Comparison of ENCODE assay signal across 20 cellular contexts in genomic region chr1:6093061-6093460, GRCh38. TPM values are rescaled to one million over a fixed set of nuclear protein-coding genes. Genes with fewer than 3 reads are reported as not detected.
DNase-seq lines count a peak whose midpoint lies in the region; ATAC-seq and TF ChIP-seq lines count a peak whose summit lies in the region.
"Had no signal": no experiment of that assay in that cellular context is flagged by ENCODE, and none has a peak within 500 bp of the region (broad histone marks: within the 10 kb centered on the region; RNA-seq: fewer than 3 reads in every experiment).

No MANE protein-coding gene starts in this region.

- H3K9me3 Mint-ChIP-seq in glutamatergic neuron (ENCODE audit: unreplicated experiment), result peaks cover 8% of the 10 kb centered on the region
- no peaks in the 10 kb centered on the region for H3K9me3 Mint-ChIP-seq in stimulated activated effector memory CD8-positive, alpha-beta T cell treated with anti-CD3 and anti-CD28 coated beads, Interleukin-12 subunit alpha, Interleukin-12 subunit beta, amount 100 ng/mL, for 72 hours
- H3K9me3 Mint-ChIP-seq: CD8-positive, alpha-beta memory T cell; IgD-negative memory B cell had no signal

- no peak overlapping the region for H3K4me3 ChIP-seq in smooth muscle cell
- H3K4me3 ChIP-seq: SJCRH30 had no signal

- intact Hi-C loops in Right ventricle myocardium inferior (cut with DNase I) (no loop called here), left cardiac atrium (cut with DNase I) (no loop called here)

- H3K36me3 Mint-ChIP-seq in T-helper 17 cell (ENCODE audit: low read depth) (peaks cover 6% of the 10 kb centered on the region), glutamatergic neuron (ENCODE audit: unreplicated experiment) (peaks cover 4% of the 10 kb centered on the region)
- H3K36me3 Mint-ChIP-seq in stimulated activated effector memory CD8-positive, alpha-beta T cell treated with anti-CD3 and anti-CD28 coated beads, Interleukin-12 subunit alpha, Interleukin-12 subunit beta, amount 100 ng/mL, for 72 hours, result peaks cover 93% of the 10 kb centered on the region

- peak; percentile 25 for DNase-seq in Right ventricle myocardium inferior (ENCODE audit: missing footprints)
- DNase-seq in left cardiac atrium, result no peak
- no peak for DNase-seq in T-helper 17 cell
- peak; percentile 12 for DNase-seq in glutamatergic neuron
- DNase-seq in stimulated activated effector memory CD8-positive, alpha-beta T cell treated with anti-CD3 and anti-CD28 coated beads, Interleukin-12 subunit alpha, Interleukin-12 subunit beta, amount 100 ng/mL, for 72 hours (ENCODE audit: low spot score in 2 of 2), result no peak
- no peak for DNase-seq in smooth muscle cell (lab: John Stamatoyannopoulos, UW; ENCODE audit: unreplicated experiment)
- no peak for DNase-seq in NCI-H1092 treated with DMSO at 0.1 percent for 48 hours (lab: John Stamatoyannopoulos, UW)
- DNase-seq in C1 segment of cervical spinal cord (lab: John Stamatoyannopoulos, UW), result no peak
- DNase-seq: 8988T, Calu3, DMS153, Karpas-422, NCI-H1417, NCI-H1694 treated with DMSO at 0.1 percent for 48 hours, NCI-H2081 treated with DMSO at 0.1 percent for 48 hours, SJCRH30 had no signal

- H4K20me1 ChIP-seq in smooth muscle cell (ENCODE audit: low read depth), result no peaks in the 10 kb centered on the region

- no peaks in the 10 kb centered on the region for H3K36me3 ChIP-seq in smooth muscle cell (ENCODE audit: low read depth)
- H3K36me3 ChIP-seq: SJCRH30 had no signal

- 91% methylated on average over 11 of the region's 11 CpGs for WGBS in smooth muscle cell (ENCODE audit: low lambda C conversion rate)

- H2AFZ ChIP-seq in smooth muscle cell (ENCODE audit: low read depth), result no peak overlapping the region

- H3K27ac Mint-ChIP-seq in T-helper 17 cell, result peak overlapping the region; percentile 61
- H3K27ac Mint-ChIP-seq in glutamatergic neuron (ENCODE audit: unreplicated experiment), result no peak overlapping the region
- peak overlapping the region; percentile 50 for H3K27ac Mint-ChIP-seq in stimulated activated effector memory CD8-positive, alpha-beta T cell treated with anti-CD3 and anti-CD28 coated beads, Interleukin-12 subunit alpha, Interleukin-12 subunit beta, amount 100 ng/mL, for 72 hours

- H3K27me3 Mint-ChIP-seq in T-helper 17 cell (no peaks in the 10 kb centered on the region), glutamatergic neuron (ENCODE audit: unreplicated experiment) (no peaks in the 10 kb centered on the region)
- H3K27me3 Mint-ChIP-seq: CD8-positive, alpha-beta memory T cell; IgD-negative memory B cell had no signal

- H3K4me1 Mint-ChIP-seq in T-helper 17 cell (peaks cover 2% of the 10 kb centered on the region), glutamatergic neuron (ENCODE audit: low read depth, unreplicated experiment) (peaks cover 21% of the 10 kb centered on the region)
- H3K4me1 Mint-ChIP-seq in stimulated activated effector memory CD8-positive, alpha-beta T cell treated with anti-CD3 and anti-CD28 coated beads, Interleukin-12 subunit alpha, Interleukin-12 subunit beta, amount 100 ng/mL, for 72 hours, result peaks cover 8% of the 10 kb centered on the region

- no peak for ATAC-seq in Right ventricle myocardium inferior
- ATAC-seq in left cardiac atrium, result no peak
- no peak for ATAC-seq in T-helper 17 cell
- ATAC-seq in stimulated activated effector memory CD8-positive, alpha-beta T cell treated with anti-CD3 and anti-CD28 coated beads, Interleukin-12 subunit alpha, Interleukin-12 subunit beta, amount 100 ng/mL, for 72 hours, result no peak
- ATAC-seq: Panc1 had no signal

- H3K9ac ChIP-seq in smooth muscle cell (ENCODE audit: low read depth), result no peak overlapping the region

- H3K27me3 ChIP-seq in smooth muscle cell (ENCODE audit: low read depth), result no peaks in the 10 kb centered on the region

- no peak overlapping the region for H3K4me2 ChIP-seq in smooth muscle cell

- no peaks in the 10 kb centered on the region for H3K79me2 ChIP-seq in smooth muscle cell (ENCODE audit: low read depth)

- no peak overlapping the region for H3K27ac ChIP-seq in smooth muscle cell (ENCODE audit: low read depth)
- H3K27ac ChIP-seq: C4-2B, SJCRH30 had no signal

- H3K4me3 Mint-ChIP-seq in T-helper 17 cell, result no peak overlapping the region
- H3K4me3 Mint-ChIP-seq in glutamatergic neuron (ENCODE audit: unreplicated experiment), result no peak overlapping the region
- H3K4me3 Mint-ChIP-seq in stimulated activated effector memory CD8-positive, alpha-beta T cell treated with anti-CD3 and anti-CD28 coated beads, Interleukin-12 subunit alpha, Interleukin-12 subunit beta, amount 100 ng/mL, for 72 hours, result no peak overlapping the region
- H3K4me3 Mint-ChIP-seq: CD8-positive, alpha-beta memory T cell; IgD-negative memory B cell had no signal

- TF ChIP-seq CTCF in glutamatergic neuron (IDR thresholded peaks at IDR 0.05; ENCODE audit: partially characterized antibody, unreplicated experiment) (no peak), smooth muscle cell (IDR thresholded peaks at IDR 0.05; ENCODE audit: borderline replicate concordance, insufficient read depth, poor library complexity, severe bottlenecking) (no peak)

- H3F3A ChIP-seq in smooth muscle cell (ENCODE audit: low read depth), result no peaks in the 10 kb centered on the region

- no peaks in the 10 kb centered on the region for H3K9me3 ChIP-seq in T-helper 17 cell (ENCODE audit: control insufficient read depth, low read length, poor library complexity, severe bottlenecking)
- no peaks in the 10 kb centered on the region for H3K9me3 ChIP-seq in smooth muscle cell (replicated peaks; ENCODE audit: low read depth)
- H3K9me3 ChIP-seq: SJCRH30 had no signal

- H3K4me1 ChIP-seq in smooth muscle cell (ENCODE audit: low read depth), result no peaks in the 10 kb centered on the region
- H3K4me1 ChIP-seq: SJCRH30 had no signal

RNA-seq across cellular contexts. Expression of gene KCNAB2, which starts 47.4 kb away (rescaled TPM):
- total RNA-seq in Right ventricle myocardium inferior (21.0 TPM), left cardiac atrium (10 to 100 TPM; 13.2 to 14.7 TPM), T-helper 17 cell (100 to 1,000 TPM; 203 to 207 TPM), glutamatergic neuron (ENCODE audit: unreplicated experiment) (20.4 TPM), smooth muscle cell (1.4 and 3.6 TPM in 2 replicates)
- 2.9 and 3.9 TPM in 2 replicates for polyA plus RNA-seq in smooth muscle cell

Comparison
In these comparisons a context has a peak if more than half of its experiments do, and no peak if none do; other contexts are left out.
1. DNase-seq: peak in Right ventricle myocardium inferior (single experiment) and glutamatergic neuron (single experiment); none in left cardiac atrium (single experiment), T-helper 17 cell (0 of 3), stimulated activated effector memory CD8-positive, alpha-beta T cell treated with anti-CD3 and anti-CD28 coated beads, Interleukin-12 subunit alpha, Interleukin-12 subunit beta, amount 100 ng/mL, for 72 hours (0 of 2), smooth muscle cell (single experiment), NCI-H1092 treated with DMSO at 0.1 percent for 48 hours (single experiment) and C1 segment of cervical spinal cord (0 of 14).